In genomic region chr9:137300607-137301085, GRCh38 we compare ENCODE assay signal across 6 cellular contexts. TPM values are rescaled to one million over a fixed set of nuclear protein-coding genes. Genes with fewer than 3 reads are reported as not detected.
A peak's percentile ranks its signal among the peaks of the same experiment; 100 is the strongest.
DNase-seq lines count a peak whose midpoint lies in the region; ATAC-seq and TF ChIP-seq lines count a peak whose summit lies in the region.

No MANE protein-coding gene starts in this region.

- H3K9me3 ChIP-seq in HUES48 (ENCODE audit: control insufficient read depth, insufficient read depth, low read length) (no peaks in the 10 kb centered on the region), neural cell (ENCODE audit: low read length) (no peaks in the 10 kb centered on the region)

- no peak for TF ChIP-seq RAD21 in neural cell (conservative IDR thresholded peaks at IDR 0.05)

- no TSS peak for BruUV-seq in MCF 10A (replicated peaks; lab: Mats Ljungman, UMichigan)

- peaks cover 4% of the 10 kb centered on the region for H3K79me2 ChIP-seq in neural cell (replicated peaks; ENCODE audit: insufficient read depth, low read length)

- H3K4me3 ChIP-seq in HUES48 (ENCODE audit: low read depth, low read length) (peak overlapping the region; percentile 96), neural cell (ENCODE audit: low read length) (peak overlapping the region; percentile 85)

- no peak overlapping the region for H3K27ac Mint-ChIP-seq in MCF 10A (ENCODE audit: low read depth, unreplicated experiment)

- H4K20me1 ChIP-seq in neural cell (ENCODE audit: insufficient read depth) = no peaks in the 10 kb centered on the region

- ATAC-seq in GM19452 (IDR thresholded peaks at IDR 0.05; ENCODE audit: unreplicated experiment) = no peak

- H3K9ac ChIP-seq in HUES48 (ENCODE audit: low read depth, low read length) (peak overlapping the region; percentile 70; the same call in 1 of the 2 replicates), neural cell (ENCODE audit: low read length) (peak overlapping the region; percentile 60)

- H3K36me3 ChIP-seq in HUES48 (ENCODE audit: control insufficient read depth, insufficient read depth, low read length) (no peaks in the 10 kb centered on the region), neural cell (ENCODE audit: insufficient read depth, low read length) (no peaks in the 10 kb centered on the region)

- H3K4me2 ChIP-seq in neural cell (ENCODE audit: low read length) = peak overlapping the region; percentile 38

- TF ChIP-seq CTCF in MCF 10A (IDR thresholded peaks at IDR 0.05; ENCODE audit: unreplicated experiment) (no peak), neural cell (IDR thresholded peaks at IDR 0.05; ENCODE audit: poor library complexity, severe bottlenecking) (no peak)

- H3K27ac ChIP-seq in HUES48 (ENCODE audit: low read depth, low read length) = peak overlapping the region; percentile 88
- no peak overlapping the region for H3K27ac ChIP-seq in neural cell (ENCODE audit: low read length)

- H3K36me3 Mint-ChIP-seq in MCF 10A (ENCODE audit: insufficient read depth, unreplicated experiment) = peaks cover 5% of the 10 kb centered on the region

- CTCF ChIA-PET in MCF 10A (lab: Yijun Ruan, JAX) = interaction anchor here (0.6 to 0.9 kb wide), 2 partner anchors 14 to 110 kb away, joined by 3 to 5 read pairs; no protein-coding TSS in a partner anchor

- no peak for TF ChIP-seq EP300 in neural cell (conservative IDR thresholded peaks at IDR 0.05; ENCODE audit: poor library complexity, severe bottlenecking)

- intact Hi-C loops in MCF 10A (cut with micrococcal nuclease) = loop anchor here (5.0 kb wide), 1 partner anchor 122 kb away; the partner anchor contains the start of genes EXD3 and NOXA1

- H3K27me3 ChIP-seq in HUES48 (ENCODE audit: control insufficient read depth, insufficient read depth, low read length) (peaks cover 31% of the 10 kb centered on the region), neural cell (ENCODE audit: insufficient read depth, low read depth, low read length) (no peaks in the 10 kb centered on the region)

- H3K4me1 Mint-ChIP-seq in MCF 10A (ENCODE audit: insufficient read depth, unreplicated experiment) = no peaks in the 10 kb centered on the region

- H3K9me3 Mint-ChIP-seq in MCF 10A (ENCODE audit: unreplicated experiment) = no peaks in the 10 kb centered on the region

- POLR2A ChIA-PET in MCF 10A (lab: Yijun Ruan, JAX) = no interaction called here

- H3F3A ChIP-seq in neural cell (ENCODE audit: insufficient read depth, low read length, poor library complexity, severe bottlenecking) = no peaks in the 10 kb centered on the region

- peaks cover 44% of the 10 kb centered on the region for H3K4me1 ChIP-seq in HUES48 (ENCODE audit: control insufficient read depth, insufficient read depth, low read length)

- H3K27me3 Mint-ChIP-seq in MCF 10A (ENCODE audit: insufficient read depth, unreplicated experiment) = peaks cover 11% of the 10 kb centered on the region

- DNase-seq in MCF 10A (ENCODE audit: unreplicated experiment) (no peak), SKM-1 treated with dmso at 0.1 percent for 144 hours (lab: John Stamatoyannopoulos, UW; ENCODE audit: unreplicated experiment) (no peak)
- no peak for DNase-seq in stimulated activated CD4-positive, alpha-beta T cell treated with anti-CD3 and anti-CD28 coated beads, Interleukin-2, amount 100 ng/mL, for 24 hours

- H3K9me2 ChIP-seq in neural cell (ENCODE audit: insufficient read depth, low read length) = no peaks in the 10 kb centered on the region

- H3K4me3 Mint-ChIP-seq in MCF 10A (ENCODE audit: unreplicated experiment) = peak overlapping the region; percentile 74

- no peak overlapping the region for H2AFZ ChIP-seq in neural cell (ENCODE audit: low read depth, low read length)

TF ChIP-seq in neural cell, 6 proteins besides CTCF, POLR2A, EP300 and RAD21:
- TF ChIP-seq REST (IDR thresholded peaks at IDR 0.05; ENCODE audit: borderline replicate concordance) = no peak
- TF ChIP-seq MXI1 (conservative IDR thresholded peaks at IDR 0.05; ENCODE audit: poor library complexity, severe bottlenecking) = no peak
- TF ChIP-seq TAF1 (IDR thresholded peaks at IDR 0.05; ENCODE audit: low read depth) = no peak
- no peak for TF ChIP-seq POLR2AphosphoS5 (IDR thresholded peaks at IDR 0.05)
- no peak for TF ChIP-seq EZH2 (IDR thresholded peaks at IDR 0.05; ENCODE audit: borderline replicate concordance, insufficient read depth, low read length, poor library complexity, severe bottlenecking)
- TF ChIP-seq SMC3 (conservative IDR thresholded peaks at IDR 0.05; ENCODE audit: poor library complexity) = no peak

RNA-seq across cellular contexts. Expression of gene NRARP, which starts 1.4 kb away (rescaled TPM):
- 1.4 and 2.2 TPM in 2 replicates for total RNA-seq in MCF 10A (2022)
- 1.4 and 2.3 TPM in 2 replicates for polyA plus RNA-seq in neural cell
- polyA minus RNA-seq in neural cell = 2.8 and 4.1 TPM in 2 replicates

RNA-seq across cellular contexts. Expression of gene TOR4A, which starts 23.1 kb away (rescaled TPM):
- total RNA-seq in MCF 10A (2022) = 20.6 and 21.9 TPM in 2 replicates
- polyA plus RNA-seq in neural cell = 0.50 and 0.70 TPM in 2 replicates
- polyA minus RNA-seq in neural cell = 0.93 and 1.2 TPM in 2 replicates

RNA-seq across cellular contexts. Expression of gene NELFB, which starts 45.5 kb away (rescaled TPM):
- 38.0 and 40.5 TPM in 2 replicates for total RNA-seq in MCF 10A (2022)
- 64.7 and 82.2 TPM in 2 replicates for polyA plus RNA-seq in neural cell
- 57.4 and 70.1 TPM in 2 replicates for polyA minus RNA-seq in neural cell

RNA-seq across cellular contexts. Expression of gene STPG3, which starts 49.6 kb away (rescaled TPM):
- total RNA-seq in MCF 10A (2022) = not detected in 2 replicates
- polyA plus RNA-seq in neural cell = not detected in 2 replicates
- not detected in 2 replicates for polyA minus RNA-seq in neural cell

RNA-seq across cellular contexts. Expression of gene TUBB4B, which starts 59.6 kb away (rescaled TPM):
- total RNA-seq in MCF 10A (2022) = 171 and 180 TPM in 2 replicates
- 60.3 and 68.8 TPM in 2 replicates for polyA plus RNA-seq in neural cell
- 39.7 and 44.3 TPM in 2 replicates for polyA minus RNA-seq in neural cell
